Comparison of ENCODE assay signal across 18 cellular contexts in genomic region chr13:28147489-28147888, GRCh38. TPM values are rescaled to one million over a fixed set of nuclear protein-coding genes. Genes with fewer than 3 reads are reported as not detected.
DNase-seq lines count a peak whose midpoint lies in the region; ATAC-seq and TF ChIP-seq lines count a peak whose summit lies in the region.
"Had no signal": no experiment of that assay in that cellular context is flagged by ENCODE, and none has a peak within 500 bp of the region (broad histone marks: within the 10 kb centered on the region; RNA-seq: fewer than 3 reads in every experiment).

No MANE protein-coding gene starts in this region.

- H3K4me1 ChIP-seq in GM23248 (ENCODE audit: insufficient read depth) (peaks cover 10% of the 10 kb centered on the region), left lung (peaks cover 0 to 16% of the 10 kb centered on the region in 2 donors), vagina (peaks cover 47% of the 10 kb centered on the region)

- 80 to 94% methylated on average over 1 of the region's 1 CpG for WGBS in GM23248 (ENCODE audit: low coverage in 1 of 2, low lambda C conversion rate in 2 of 2, missing lambda C conversion rate in 2 of 2), 2 experiments

- no peaks in the 10 kb centered on the region for H3K9me2 ChIP-seq in GM23248 (ENCODE audit: insufficient read depth)

- no peaks in the 10 kb centered on the region for H3K9me3 Mint-ChIP-seq in activated T-cell treated with anti-CD3 and anti-CD28 coated beads, Interleukin-2, amount 50 U/mL, for 24 hours

- H3K79me2 ChIP-seq in GM23248 (ENCODE audit: insufficient read depth): peaks cover 100% of the 10 kb centered on the region

- no peak overlapping the region for H3K4me3 ChIP-seq in GM23248
- no peak overlapping the region for H3K4me3 ChIP-seq in left lung
- H3K4me3 ChIP-seq in vagina: no peak overlapping the region
- H3K4me3 ChIP-seq: hepatocyte, psoas muscle had no signal

- H3K36me3 ChIP-seq in GM23248 (ENCODE audit: low read depth) (no peaks in the 10 kb centered on the region), left lung (no peaks in the 10 kb centered on the region), vagina (no peaks in the 10 kb centered on the region)
- H3K36me3 ChIP-seq: brain microvascular endothelial cell had no signal

- TF ChIP-seq CTCF in left lung (IDR thresholded peaks at IDR 0.05) (no peak), vagina (IDR thresholded peaks at IDR 0.05) (no peak)

- H3K4me1 Mint-ChIP-seq in activated T-cell treated with anti-CD3 and anti-CD28 coated beads, Interleukin-2, amount 50 U/mL, for 24 hours (ENCODE audit: low read depth): peaks cover 59% of the 10 kb centered on the region

- no peaks in the 10 kb centered on the region for H3K9me3 ChIP-seq in GM23248 (ENCODE audit: low read depth)
- no peaks in the 10 kb centered on the region for H3K9me3 ChIP-seq in left lung
- H3K9me3 ChIP-seq in vagina: no peaks in the 10 kb centered on the region
- H3K9me3 ChIP-seq: psoas muscle had no signal

- DNase-seq in activated T-cell treated with anti-CD3 and anti-CD28 coated beads, Interleukin-2, amount 50 U/mL, for 24 hours: no peak
- no peak for DNase-seq in activated T-cell treated with anti-CD3 and anti-CD28 coated beads, Interleukin-2, amount 50 U/mL, for 48 hours
- DNase-seq in GM23248: peak; percentile 31
- DNase-seq in amniotic epithelial cell (ENCODE audit: low read depth): peak; percentile 35
- no peak for DNase-seq in left lung
- DNase-seq in vagina (ENCODE audit: extremely low spot score in 2 of 2): no peak
- DNase-seq in NCI-H82 treated with DMSO at 0.1 percent for 48 hours (lab: John Stamatoyannopoulos, UW; ENCODE audit: unreplicated experiment): no peak
- no peak for DNase-seq in Ammon's horn (ENCODE audit: low spot score)
- DNase-seq: brain microvascular endothelial cell; DMS79 treated with DMSO at 0.1 percent for 48 hours; NCI-H146; NK-92 treated with Interleukin-12 subunit alpha and Interleukin-12 subunit beta, amount 100 ng/mL, for 24 hours; psoas muscle; RPMI8226 had no signal

- H3K27ac ChIP-seq in GM23248 (no peak overlapping the region), left lung (no peak overlapping the region), vagina (no peak overlapping the region)
- H3K27ac ChIP-seq: brain microvascular endothelial cell, hepatocyte, psoas muscle had no signal

- H3K36me3 Mint-ChIP-seq in activated T-cell treated with anti-CD3 and anti-CD28 coated beads, Interleukin-2, amount 50 U/mL, for 24 hours (ENCODE audit: low read depth): peaks cover 31% of the 10 kb centered on the region

- H2AFZ ChIP-seq in GM23248: no peak overlapping the region
- H2AFZ ChIP-seq: hepatocyte had no signal

- H3K27ac Mint-ChIP-seq in activated T-cell treated with anti-CD3 and anti-CD28 coated beads, Interleukin-2, amount 50 U/mL, for 24 hours: peak overlapping the region; percentile 63

- H3K4me2 ChIP-seq in GM23248 (ENCODE audit: unreplicated experiment): no peak overlapping the region
- H3K4me2 ChIP-seq: hepatocyte had no signal

- no peaks in the 10 kb centered on the region for H3K27me3 ChIP-seq in GM23248 (replicated peaks; ENCODE audit: insufficient read depth)
- no peaks in the 10 kb centered on the region for H3K27me3 ChIP-seq in left lung
- no peaks in the 10 kb centered on the region for H3K27me3 ChIP-seq in vagina
- H3K27me3 ChIP-seq: brain microvascular endothelial cell, hepatocyte had no signal

- intact Hi-C loops in left lung (cut with DNase I) (no loop called here), vagina (cut with DNase I) (no loop called here)

- peaks cover 12% of the 10 kb centered on the region; the same call in 1 of the 2 replicates for H4K20me1 ChIP-seq in GM23248 (ENCODE audit: insufficient read depth)

- in situ Hi-C loops in GM23248 (cut with MboI): no loop called here

- no peaks in the 10 kb centered on the region for H3F3A ChIP-seq in GM23248 (ENCODE audit: insufficient read depth)

- TF ChIP-seq POLR2A in vagina (IDR thresholded peaks at IDR 0.05): no peak

- peak; percentile 41 for ATAC-seq in left lung
- ATAC-seq: esophagus mucosa, psoas muscle had no signal

- no peak overlapping the region for H3K4me3 Mint-ChIP-seq in activated T-cell treated with anti-CD3 and anti-CD28 coated beads, Interleukin-2, amount 50 U/mL, for 24 hours

- H3K9ac ChIP-seq in GM23248: no peak overlapping the region

- H3K27me3 Mint-ChIP-seq in activated T-cell treated with anti-CD3 and anti-CD28 coated beads, Interleukin-2, amount 50 U/mL, for 24 hours: no peaks in the 10 kb centered on the region

RNA-seq across cellular contexts. Expression of gene PAN3, which starts 9.1 kb away (rescaled TPM):
- 16.7 and 17.3 TPM in 2 replicates for total RNA-seq in GM23248 (2014; rRNA removed; shearing (Covaris generic))
- polyA plus RNA-seq in GM23248 (2016; fragmentation: Nextera tagmentation; extraction: Ambion mirVana): 14.7 and 16.7 TPM in 2 replicates
- 10 to 100 TPM; 24.1 to 30.5 TPM for total RNA-seq in left lung
- total RNA-seq in vagina: 36.1 TPM

RNA-seq across cellular contexts. Expression of gene FLT3, which starts 47.1 kb away (rescaled TPM):
- not detected in 2 replicates for total RNA-seq in GM23248 (2014; rRNA removed; shearing (Covaris generic))
- polyA plus RNA-seq in GM23248 (2016; fragmentation: Nextera tagmentation; extraction: Ambion mirVana): not detected in 2 replicates
- total RNA-seq in left lung (1 to 10 TPM in 1 of 2 donors, under 1 TPM in 1; 0.90 to 1.9 TPM), vagina (not detected)
- total RNA-seq: activated CD8-positive, alpha-beta memory T cell treated with anti-CD3 and anti-CD28 coated beads for 36 hours; dermis microvascular lymphatic vessel endothelial cell had no signal

Comparison
In these comparisons a context has a peak if more than half of its experiments do, and no peak if none do; other contexts are left out.
1. DNase-seq: peak in GM23248 (single experiment) and amniotic epithelial cell (single experiment); none in activated T-cell treated with anti-CD3 and anti-CD28 coated beads, Interleukin-2, amount 50 U/mL, for 24 hours (single experiment), activated T-cell treated with anti-CD3 and anti-CD28 coated beads, Interleukin-2, amount 50 U/mL, for 48 hours (0 of 2), left lung (0 of 2), vagina (0 of 2), NCI-H82 treated with DMSO at 0.1 percent for 48 hours (single experiment) and Ammon's horn (single experiment).